Comparison of ENCODE assay signal across 17 cellular contexts in the genomic region with DNA sequence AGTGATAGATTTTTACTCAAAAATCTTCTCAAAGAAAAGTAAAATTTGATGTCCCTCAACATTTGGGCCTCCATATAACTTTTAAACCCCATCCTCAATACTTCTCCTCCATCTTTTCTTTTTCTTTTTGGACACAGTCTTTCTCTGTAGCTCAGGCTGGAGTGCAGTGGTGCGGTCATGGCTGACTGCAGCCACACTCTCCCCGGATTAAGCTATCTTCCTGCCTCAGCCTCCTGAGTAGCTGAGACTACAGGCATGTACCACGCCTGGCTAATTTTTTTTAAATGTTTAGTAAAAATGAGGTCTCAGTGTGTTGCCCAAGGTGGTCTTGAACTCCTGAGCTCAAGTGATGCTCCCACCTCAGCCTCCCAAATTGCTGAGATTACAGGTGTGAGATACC. TPM values are rescaled to one million over a fixed set of nuclear protein-coding genes. Genes with fewer than 3 reads are reported as not detected.
DNase-seq lines count a peak whose midpoint lies in the region; ATAC-seq, FAIRE-seq and TF ChIP-seq lines count a peak whose summit lies in the region.
"Had no signal": no experiment of that assay in that cellular context is flagged by ENCODE, and none has a peak within 500 bp of the region (broad histone marks: within the 10 kb centered on the region; RNA-seq: fewer than 3 reads in every experiment).

No MANE protein-coding gene starts in this region.

- peaks cover 86% of the 10 kb centered on the region for H3K79me2 ChIP-seq in HepG2 (ENCODE audit: insufficient read depth, low read length)

- DNase-seq in WTC11 (ENCODE audit: low spot score) (no peak), RWPE1 (ENCODE audit: low spot score) (no peak), HepG2 (ENCODE audit: low spot score) (no peak)
- DNase-seq in stimulated activated CD4-positive, alpha-beta T cell treated with anti-CD3 and anti-CD28 coated beads, Interleukin-4, amount 100 ng/mL, for 1 hour: no peak
- no peak for DNase-seq in activated naive CD4-positive, alpha-beta T cell treated with anti-CD3 and anti-CD28 coated beads, Interleukin-2, amount 50 U/mL, for 72 hours (ENCODE audit: low spot score in 2 of 2)
- DNase-seq: activated CD4-positive, alpha-beta T cell treated with anti-CD3 and anti-CD28 coated beads, Interleukin-2, amount 50 U/mL, for 4 hours; activated gamma-delta T cell; DMS 273 treated with DMSO at 0.1 percent for 48 hours; mammary epithelial cell; MV-4-11; NCI-H345; T-helper 2 cell; tibial artery had no signal

- peaks cover 35 to 69% (median 51%) of the 10 kb centered on the region in 10 experiments for H3K4me1 ChIP-seq in BLaER1 treated with 17β-estradiol and CSF1 and Interleukin-3, amounts not matched to agents 10 nM and 100 nM
- peaks cover 73% of the 10 kb centered on the region for H3K4me1 ChIP-seq in HepG2 (ENCODE audit: insufficient read depth, low read length)
- H3K4me1 ChIP-seq: Peyer's patch had no signal

- peaks cover 10% of the 10 kb centered on the region for H3K9me3 Mint-ChIP-seq in WTC11
- H3K9me3 Mint-ChIP-seq in activated naive CD4-positive, alpha-beta T cell treated with anti-CD3 and anti-CD28 coated beads, Interleukin-2, amount 50 U/mL, for 72 hours: no peaks in the 10 kb centered on the region

- no peak for TF ChIP-seq CTCF in WTC11 (IDR thresholded peaks at IDR 0.05)
- no peak for TF ChIP-seq CTCF in RWPE1 (conservative IDR thresholded peaks at IDR 0.05; ENCODE audit: low read depth)
- no peak for TF ChIP-seq CTCF in HepG2 (CRISPR knock-in tag; IDR thresholded peaks at IDR 0.05)

- no peak for TF ChIP-seq RAD21 in HepG2 (CRISPR knock-in tag; IDR thresholded peaks at IDR 0.05)

- TF ChIP-seq EP300 in HepG2 (IDR thresholded peaks at IDR 0.05; ENCODE audit: low read depth in 2 of 2, low read length in 2 of 2) (no peak), HepG2 (CRISPR knock-in tag; IDR thresholded peaks at IDR 0.05; ENCODE audit: borderline replicate concordance) (no peak)

- peak overlapping the region; percentile 58 to 88 (median 77) for H3K4me2 ChIP-seq in BLaER1 treated with 17β-estradiol and CSF1 and Interleukin-3, amounts not matched to agents 10 nM and 100 nM
- no peak overlapping the region for H3K4me2 ChIP-seq in HepG2 (ENCODE audit: low read depth, low read length)

- peaks cover 34 to 91% (median 71%) of the 10 kb centered on the region in 11 experiments; a peak in 21 of 22 replicates for H4K20me1 ChIP-seq in BLaER1 treated with 17β-estradiol and CSF1 and Interleukin-3, amounts not matched to agents 10 nM and 100 nM
- H4K20me1 ChIP-seq in HepG2 (ENCODE audit: insufficient read depth, low read length): peaks cover 14% of the 10 kb centered on the region

- H3K27ac Mint-ChIP-seq in WTC11: 0 out of 2 replicates have a peak overlapping the region, but pooled peaks have one; percentile 53
- no peak overlapping the region for H3K27ac Mint-ChIP-seq in activated naive CD4-positive, alpha-beta T cell treated with anti-CD3 and anti-CD28 coated beads, Interleukin-2, amount 50 U/mL, for 72 hours

- intact Hi-C loops in HepG2 (cut with micrococcal nuclease; ENCODE audit: unreplicated experiment): no loop called here

- peak overlapping the region in 8 of 11 experiments; percentile 7 to 58 (median 46); a peak in 9 of 22 replicates for H3K27ac ChIP-seq in BLaER1 treated with 17β-estradiol and CSF1 and Interleukin-3, amounts not matched to agents 10 nM and 100 nM
- H3K27ac ChIP-seq in RWPE1 (no peak overlapping the region), HepG2 (ENCODE audit: extremely low read length, insufficient read depth, low read length) (no peak overlapping the region)
- H3K27ac ChIP-seq: tibial artery had no signal

- no TSS peak for BruUV-seq in HepG2 (replicated peaks; lab: Mats Ljungman, UMichigan)

- in situ Hi-C loops in HepG2 (cut with HindIII; ENCODE audit: extremely low pct_ligation_motif_present, low pct_unique_long_range_greater_than_20kb): no loop called here

- H3K27me3 ChIP-seq in BLaER1 treated with 17β-estradiol and CSF1 and Interleukin-3, amounts not matched to agents 10 nM and 100 nM: no peaks in the 10 kb centered on the region
- no peaks in the 10 kb centered on the region for H3K27me3 ChIP-seq in HepG2 (ENCODE audit: control insufficient read depth in 1 of 2, insufficient read depth in 2 of 2, low read length in 2 of 2)
- H3K27me3 ChIP-seq: Peyer's patch, tibial artery had no signal

- H3K9ac ChIP-seq in BLaER1 treated with 17β-estradiol and CSF1 and Interleukin-3, amounts not matched to agents 10 nM and 100 nM: peak overlapping the region in 6 of 11 experiments; percentile 3 to 47 (median 33); a peak in 5 of 22 replicates
- no peak overlapping the region for H3K9ac ChIP-seq in HepG2 (ENCODE audit: insufficient read depth, low read depth, low read length)

- H3K9me3 ChIP-seq in BLaER1 treated with 17β-estradiol and CSF1 and Interleukin-3, amounts not matched to agents 10 nM and 100 nM (replicated peaks in 1 of 11): peaks cover 17 to 66% (median 59%) of the 10 kb centered on the region in 11 experiments
- no peaks in the 10 kb centered on the region for H3K9me3 ChIP-seq in HepG2 (ENCODE audit: low read length)
- H3K9me3 ChIP-seq: Peyer's patch, tibial artery had no signal

- POLR2A ChIA-PET in WTC11 (lab: Charles Lee) (no interaction called here), RWPE1 (lab: Yijun Ruan, JAX; ENCODE audit: low non-redundant PET) (no interaction called here), HepG2 (lab: Yijun Ruan, JAX) (no interaction called here)

- H3K36me3 ChIP-seq in BLaER1 treated with 17β-estradiol and CSF1 and Interleukin-3, amounts not matched to agents 10 nM and 100 nM: peaks cover 0 to 50% (median 22%) of the 10 kb centered on the region in 11 experiments; a peak in 18 of 22 replicates
- no peaks in the 10 kb centered on the region for H3K36me3 ChIP-seq in HepG2 (replicated peaks in 1 of 2; ENCODE audit: control insufficient read depth in 1 of 2, insufficient read depth in 2 of 2, low read length in 2 of 2)
- H3K36me3 ChIP-seq: Peyer's patch, tibial artery had no signal

- FAIRE-seq in HepG2 (lab: Jason Lieb, UNC): no peak

- H3K4me1 Mint-ChIP-seq in WTC11: peaks cover 41% of the 10 kb centered on the region

- 0 out of 20 replicates have a peak overlapping the region, but pooled peaks of 1 of the 10 experiments have one; percentile 25 for H3K4me3 ChIP-seq in BLaER1 treated with 17β-estradiol and CSF1 and Interleukin-3, amounts not matched to agents 10 nM and 100 nM
- H3K4me3 ChIP-seq in HepG2 (replicated peaks in 1 of 3; ENCODE audit: insufficient read depth in 1 of 3, low read depth in 2 of 3, low read length in 3 of 3): no peak overlapping the region
- H3K4me3 ChIP-seq: Peyer's patch, tibial artery had no signal

- H3K27me3 Mint-ChIP-seq in WTC11 (ENCODE audit: low read depth): no peaks in the 10 kb centered on the region

- ATAC-seq in GM19395 (IDR thresholded peaks at IDR 0.05; ENCODE audit: unreplicated experiment) (peak; percentile 56), HG02943 (IDR thresholded peaks at IDR 0.05; ENCODE audit: low read depth, unreplicated experiment) (peak; percentile 54), WTC11 (no peak), HepG2 (no peak)
- ATAC-seq in activated naive CD4-positive, alpha-beta T cell treated with anti-CD3 and anti-CD28 coated beads, Interleukin-2, amount 50 U/mL, for 72 hours: no peak

- no peak overlapping the region for H2AFZ ChIP-seq in HepG2 (ENCODE audit: low read length)

- H3K36me3 Mint-ChIP-seq in WTC11: peaks cover 11% of the 10 kb centered on the region
- H3K36me3 Mint-ChIP-seq in activated naive CD4-positive, alpha-beta T cell treated with anti-CD3 and anti-CD28 coated beads, Interleukin-2, amount 50 U/mL, for 72 hours: peaks cover 0 to 13% of the 10 kb centered on the region in 2 donors

- 94% methylated on average over 3 of the region's 3 CpGs for WGBS in HepG2 (ENCODE audit: low lambda C conversion rate)

- TF ChIP-seq POLR2A in HepG2 (IDR thresholded peaks at IDR 0.05; ENCODE audit: insufficient read depth in 1 of 2, low read depth in 2 of 2, low read length in 2 of 2): no peak

- no peak overlapping the region for H3K4me3 Mint-ChIP-seq in WTC11

- CTCF ChIA-PET in WTC11 (lab: Charles Lee): no interaction called here
- CTCF ChIA-PET in RWPE1 (lab: Yijun Ruan, JAX): no interaction called here
- CTCF ChIA-PET in HepG2 (lab: Yijun Ruan, JAX; ENCODE audit: low intra/inter-chr PET ratio, low total read pairs): no interaction called here

TF ChIP-seq in HepG2, 621 proteins besides CTCF, POLR2A, EP300 and RAD21 (continues in another document):
- TF ChIP-seq LCORL (IDR thresholded peaks at IDR 0.05) (no peak), LCORL (CRISPR knock-in tag; IDR thresholded peaks at IDR 0.05) (no peak), SALL1 (CRISPR knock-in tag; IDR thresholded peaks at IDR 0.05) (no peak), FOXO1 (CRISPR knock-in tag; IDR thresholded peaks at IDR 0.05) (no peak), RELA (CRISPR knock-in tag; IDR thresholded peaks at IDR 0.05) (no peak), MATR3 (CRISPR knock-in tag; IDR thresholded peaks at IDR 0.05) (no peak), CBFB (CRISPR knock-in tag; IDR thresholded peaks at IDR 0.05) (no peak)

RNA-seq across cellular contexts. Expression of a gene that starts 33.1 kb away (rescaled TPM):
- total RNA-seq in WTC11 (2021): 45.0 to 52.0 TPM (median 48.3 TPM) in 3 replicates
- 18.2 and 23.1 TPM in 2 replicates for total RNA-seq in HepG2 (2016; rRNA removed; fragmentation: Illumina TruSeq; extraction: Trizol)
- 2.7 and 3.0 TPM in 2 replicates for total RNA-seq in HepG2 (2016; cell fraction: cytosol; rRNA removed; fragmentation: Illumina TruSeq; extraction: Trizol; ENCODE audit: low read depth)
- 17.0 and 20.8 TPM in 2 replicates for total RNA-seq in HepG2 (2016; cell fraction: insoluble cytoplasmic fraction; rRNA removed; fragmentation: Illumina TruSeq; extraction: Trizol)
- 7.9 and 9.7 TPM in 2 replicates for total RNA-seq in HepG2 (2016; cell fraction: membrane; rRNA removed; fragmentation: Illumina TruSeq; extraction: Trizol)
- total RNA-seq in HepG2 (2016; cell fraction: nucleus; rRNA removed; fragmentation: Illumina TruSeq; extraction: Trizol): 37.4 and 39.2 TPM in 2 replicates
- 15.7 and 16.7 TPM in 2 replicates for polyA plus RNA-seq in HepG2 (2011; rRNA removed)
- polyA plus RNA-seq in HepG2 (2011; cell fraction: cytosol; rRNA removed): 9.4 and 11.1 TPM in 2 replicates
- polyA plus RNA-seq in HepG2 (2011; cell fraction: nucleus; rRNA removed): 22.0 and 22.7 TPM in 2 replicates
- polyA plus RNA-seq in HepG2 (2012): 15.3 and 16.9 TPM in 2 replicates
- 0.28 and 0.36 TPM in 2 replicates for polyA plus RNA-seq in HepG2 (2016; cell fraction: cytosol; fragmentation: Illumina TruSeq; extraction: Trizol; ENCODE audit: low read depth)
- polyA plus RNA-seq in HepG2 (2016; cell fraction: insoluble cytoplasmic fraction; fragmentation: Illumina TruSeq; extraction: Trizol; ENCODE audit: low read depth): 14.5 and 16.0 TPM in 2 replicates
- polyA plus RNA-seq in HepG2 (2016; cell fraction: membrane; fragmentation: Illumina TruSeq; extraction: Trizol; ENCODE audit: low read depth): 2.1 and 2.9 TPM in 2 replicates
- polyA plus RNA-seq in HepG2 (2016; cell fraction: nucleus; fragmentation: Illumina TruSeq; extraction: Trizol; ENCODE audit: insufficient read depth, low read depth): 34.7 and 43.7 TPM in 2 replicates
- 37.7 and 71.1 TPM in 2 replicates for polyA minus RNA-seq in HepG2 (2011; rRNA and poly(A)+ RNA removed; ENCODE audit: low replicate concordance)
- 13.8 and 17.6 TPM in 2 replicates for polyA minus RNA-seq in HepG2 (2011; cell fraction: cytosol; rRNA and poly(A)+ RNA removed)
- polyA minus RNA-seq in HepG2 (2011; cell fraction: nucleus; rRNA and poly(A)+ RNA removed): 81.7 and 86.5 TPM in 2 replicates
- 10 to 100 TPM; 20.1 to 24.8 TPM for total RNA-seq in activated naive CD4-positive, alpha-beta T cell treated with anti-CD3 and anti-CD28 coated beads, Interleukin-2, amount 50 U/mL, for 72 hours

Comparison
In these comparisons a context has a peak if more than half of its experiments do, and no peak if none do; other contexts are left out.
1. H3K27ac ChIP-seq: peak in BLaER1 treated with 17β-estradiol and CSF1 and Interleukin-3, amounts not matched to agents 10 nM and 100 nM (8 of 11); none in RWPE1 (single experiment) and HepG2 (single experiment).
2. ATAC-seq: peak in GM19395 (single experiment) and HG02943 (single experiment); none in WTC11 (single experiment), HepG2 (single experiment) and activated naive CD4-positive, alpha-beta T cell treated with anti-CD3 and anti-CD28 coated beads, Interleukin-2, amount 50 U/mL, for 72 hours (0 of 2).